11 cellular contexts compared by ENCODE assay signal in the genomic region with DNA sequence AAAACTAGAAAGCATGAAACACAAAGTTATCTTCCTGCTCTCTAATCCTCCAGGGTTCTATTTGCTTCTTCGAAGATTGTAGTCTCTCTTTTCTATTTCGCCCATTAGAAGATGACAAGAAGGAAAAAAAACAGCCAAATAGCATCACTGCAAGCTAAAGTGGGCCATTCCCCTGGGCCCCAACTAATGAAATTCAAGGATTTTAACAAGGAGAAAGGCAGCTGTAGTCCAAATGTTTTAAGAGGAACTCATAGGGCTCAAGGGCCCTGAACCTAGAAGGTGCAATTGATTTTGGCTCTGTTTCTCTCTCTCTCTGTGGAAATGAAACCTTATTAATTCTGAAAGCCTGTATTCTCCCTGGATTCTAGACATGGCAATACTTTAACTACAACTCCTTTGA. TPM values are rescaled to one million over a fixed set of nuclear protein-coding genes. Genes with fewer than 3 reads are reported as not detected.
DNase-seq lines count a peak whose midpoint lies in the region; ATAC-seq and TF ChIP-seq lines count a peak whose summit lies in the region.
"Had no signal": no experiment of that assay in that cellular context is flagged by ENCODE, and none has a peak within 500 bp of the region (broad histone marks: within the 10 kb centered on the region; RNA-seq: fewer than 3 reads in every experiment).

No MANE protein-coding gene starts in this region.

- H3K4me2 ChIP-seq in hepatocyte, result peak overlapping the region; percentile 29

- H3K27ac ChIP-seq in brain microvascular endothelial cell, result peak overlapping the region; percentile 96
- peak overlapping the region; percentile 83 for H3K27ac ChIP-seq in hepatocyte
- H3K27ac ChIP-seq in stomach, result peak overlapping the region in 4 of 5 donors; percentile 16 to 47 (median 30)

- H3K4me3 ChIP-seq in brain microvascular endothelial cell (ENCODE audit: low read depth, low read length), result no peak overlapping the region
- no peak overlapping the region for H3K4me3 ChIP-seq in hepatocyte
- no peak overlapping the region for H3K4me3 ChIP-seq in stomach
- H3K4me3 ChIP-seq: K562, pancreas had no signal

- in situ Hi-C loops in brain microvascular endothelial cell (cut with HindIII; ENCODE audit: low pct_ligation_motif_present, low sequenced_read_pairs), result no loop called here

- no peak overlapping the region for H2AFZ ChIP-seq in hepatocyte

- H3K4me3 Mint-ChIP-seq in HFFc6, result peak overlapping the region; percentile 76

- 47% methylated on average over 2 of the region's 2 CpGs for WGBS in hepatocyte (ENCODE audit: low lambda C conversion rate, missing lambda C conversion rate)
- 74 to 91% (median 86%) methylated on average over 2 of the region's 2 CpGs for WGBS in stomach, 5 donors

- H3K27me3 Mint-ChIP-seq in HFFc6 (ENCODE audit: insufficient read depth), result no peaks in the 10 kb centered on the region

- H3K27ac Mint-ChIP-seq in HFFc6, result peak overlapping the region; percentile 95

- TF ChIP-seq CTCF in HFFc6 (IDR thresholded peaks at IDR 0.05) (no peak), brain microvascular endothelial cell (IDR thresholded peaks at IDR 0.05; ENCODE audit: low read depth, low read length, missing control alignments) (no peak), hepatocyte (IDR thresholded peaks at IDR 0.05; ENCODE audit: poor library complexity) (no peak), stomach (IDR thresholded peaks at IDR 0.05) (no peak)

- DNase-seq in HFFc6, result no peak
- no peak for DNase-seq in brain microvascular endothelial cell
- DNase-seq in hepatocyte (ENCODE audit: low spot score), result peak; percentile 5
- no peak for DNase-seq in stomach
- no peak for DNase-seq in NCI-H2107 (lab: John Stamatoyannopoulos, UW)
- DNase-seq in stimulated activated CD4-positive, alpha-beta T cell treated with anti-CD3 and anti-CD28 coated beads, Interleukin-4, amount 100 ng/mL, for 1 hour, result no peak
- DNase-seq: NCI-H1930, pancreas had no signal

- H3K4me1 ChIP-seq in hepatocyte (ENCODE audit: insufficient read depth) (peaks cover 23% of the 10 kb centered on the region), stomach (peaks cover 0 to 15% (median 0%) of the 10 kb centered on the region in 4 donors)
- H3K4me1 ChIP-seq: pancreas had no signal

- H4K20me1 ChIP-seq in hepatocyte (ENCODE audit: insufficient read depth, poor library complexity, severe bottlenecking), result no peaks in the 10 kb centered on the region

- H3K9me2 ChIP-seq in hepatocyte (replicated peaks; ENCODE audit: insufficient read depth), result no peaks in the 10 kb centered on the region

- no peak for ATAC-seq in HG02571 (IDR thresholded peaks at IDR 0.05; ENCODE audit: unreplicated experiment)
- no peak for ATAC-seq in GM21723 (IDR thresholded peaks at IDR 0.05; ENCODE audit: unreplicated experiment)
- ATAC-seq: K562 had no signal

- TF ChIP-seq EP300 in stomach (IDR thresholded peaks at IDR 0.05), result no peak

- TF ChIP-seq POLR2A in stomach (IDR thresholded peaks at IDR 0.05), result no peak

- H3K79me2 ChIP-seq in hepatocyte, result no peaks in the 10 kb centered on the region

- H3K9me3 ChIP-seq in hepatocyte (ENCODE audit: low read depth) (no peaks in the 10 kb centered on the region), stomach (no peaks in the 10 kb centered on the region)
- H3K9me3 ChIP-seq: pancreas had no signal

- no peaks in the 10 kb centered on the region for H3K36me3 ChIP-seq in brain microvascular endothelial cell (replicated peaks)
- H3K36me3 ChIP-seq in hepatocyte (replicated peaks; ENCODE audit: insufficient read depth, low read depth), result no peaks in the 10 kb centered on the region
- no peaks in the 10 kb centered on the region for H3K36me3 ChIP-seq in stomach
- H3K36me3 ChIP-seq: pancreas had no signal

- H3K4me1 Mint-ChIP-seq in HFFc6 (ENCODE audit: low read depth), result peaks cover 74% of the 10 kb centered on the region

- intact Hi-C loops in stomach (cut with DNase I; ENCODE audit: low total_unique reads), result no loop called here

- no peaks in the 10 kb centered on the region for H3K9me3 Mint-ChIP-seq in HFFc6

- H3K27me3 ChIP-seq in brain microvascular endothelial cell (replicated peaks) (no peaks in the 10 kb centered on the region), hepatocyte (no peaks in the 10 kb centered on the region), stomach (no peaks in the 10 kb centered on the region)
- H3K27me3 ChIP-seq: pancreas had no signal

- no peaks in the 10 kb centered on the region for H3K36me3 Mint-ChIP-seq in HFFc6 (ENCODE audit: low read depth)

RNA-seq across cellular contexts. Expression of a gene that starts 53.6 kb away (rescaled TPM):
- 1 to 10 TPM in 3 of 6 experiments, under 1 TPM in 3; 0.43 to 1.7 (median 1.2) TPM for total RNA-seq in HFFc6 (2021; fragmentation: NEBNext Ultra II Directional; extraction: Animal tissue kit (Norgen Biotek cat#: 25700))
- total RNA-seq in hepatocyte (9.4 and 10.6 TPM in 2 replicates), stomach (10 to 100 TPM in 1 of 5 donors, 1 to 10 TPM in 3, under 1 TPM in 1; under 0.01 to 16.3 (median 3.1) TPM)
- polyA plus RNA-seq in hepatocyte (2.0 and 3.3 TPM in 2 replicates), stomach (under 1 TPM; under 0.01 to 0.12 (median 0.10) TPM)

Comparison
In these comparisons a context has a peak if more than half of its experiments do, and no peak if none do; other contexts are left out.
1. H3K27ac ChIP-seq: peak in every context shown above with its lines; median percentile 96 in brain microvascular endothelial cell; 83 in hepatocyte; 30 in stomach.